Comparison of ENCODE assay signal across 33 cellular contexts in genomic region chr1:241614144-241614543, GRCh38. TPM values are rescaled to one million over a fixed set of nuclear protein-coding genes. Genes with fewer than 3 reads are reported as not detected.
DNase-seq lines count a peak whose midpoint lies in the region; ATAC-seq and TF ChIP-seq lines count a peak whose summit lies in the region.
"Had no signal": no experiment of that assay in that cellular context is flagged by ENCODE, and none has a peak within 500 bp of the region (broad histone marks: within the 10 kb centered on the region; RNA-seq: fewer than 3 reads in every experiment).

No MANE protein-coding gene starts in this region.

- H3K27ac Mint-ChIP-seq in activated naive CD8-positive, alpha-beta T cell treated with anti-CD3 and anti-CD28 coated beads, Interleukin-2, amount 10 ng/mL, durations not matched to agents 7 days and 5 days = no peak overlapping the region
- H3K27ac Mint-ChIP-seq in activated naive CD8-positive, alpha-beta T cell treated with anti-CD3 and anti-CD28 coated beads for 36 hours = no peak overlapping the region
- no peak overlapping the region for H3K27ac Mint-ChIP-seq in stimulated activated memory B cell treated with anti-CD40 and anti-IgM and Interleukin-4, amounts not matched to agents 10 μg/mL and 1 μg/mL and 100 μg/mL, for 72 hours
- H3K27ac Mint-ChIP-seq: activated naive CD4-positive, alpha-beta T cell treated with anti-CD3 and anti-CD28 coated beads, Interleukin-2, amount 10 ng/mL, durations not matched to agents 7 days and 5 days; memory B cell had no signal

- H3K4me1 ChIP-seq in Panc1 (ENCODE audit: control insufficient read depth, insufficient read depth, low read length) = peaks cover 40% of the 10 kb centered on the region
- H3K4me1 ChIP-seq: vagina had no signal

- H3K9me3 ChIP-seq in Panc1 (ENCODE audit: control insufficient read depth, insufficient read depth, low read depth, low read length) = no peaks in the 10 kb centered on the region
- H3K9me3 ChIP-seq: heart left ventricle, neutrophil, psoas muscle, thoracic aorta, vagina had no signal

- H3K36me3 ChIP-seq in Panc1 (ENCODE audit: control insufficient read depth, insufficient read depth, low read length) = no peaks in the 10 kb centered on the region
- H3K36me3 ChIP-seq: heart left ventricle, neutrophil, thoracic aorta, vagina, WERI-Rb-1 had no signal

- H3K27me3 ChIP-seq in Panc1 (ENCODE audit: control insufficient read depth, insufficient read depth, low read length) = no peaks in the 10 kb centered on the region
- H3K27me3 ChIP-seq: heart left ventricle, neutrophil, vagina had no signal

- no TSS peak for BruUV-seq in Panc1 (replicated peaks; lab: Mats Ljungman, UMichigan)

- H3K36me3 Mint-ChIP-seq in activated naive CD8-positive, alpha-beta T cell treated with anti-CD3 and anti-CD28 coated beads, Interleukin-2, amount 10 ng/mL, durations not matched to agents 7 days and 5 days = peaks cover 1% of the 10 kb centered on the region
- H3K36me3 Mint-ChIP-seq in activated naive CD8-positive, alpha-beta T cell treated with anti-CD3 and anti-CD28 coated beads for 36 hours = peaks cover 6% of the 10 kb centered on the region
- peaks cover 21% of the 10 kb centered on the region for H3K36me3 Mint-ChIP-seq in stimulated activated memory B cell treated with anti-CD40 and anti-IgM and Interleukin-4, amounts not matched to agents 10 μg/mL and 1 μg/mL and 100 μg/mL, for 72 hours
- H3K36me3 Mint-ChIP-seq: activated naive CD4-positive, alpha-beta T cell treated with anti-CD3 and anti-CD28 coated beads, Interleukin-2, amount 10 ng/mL, durations not matched to agents 7 days and 5 days had no signal

- no peak overlapping the region for H3K4me3 ChIP-seq in Panc1 (ENCODE audit: low read depth in 2 of 2, low read length in 2 of 2)
- H3K4me3 ChIP-seq: heart left ventricle, psoas muscle, thoracic aorta, vagina had no signal

- H3K27me3 Mint-ChIP-seq in activated naive CD8-positive, alpha-beta T cell treated with anti-CD3 and anti-CD28 coated beads, Interleukin-2, amount 10 ng/mL, durations not matched to agents 7 days and 5 days = no peaks in the 10 kb centered on the region
- H3K27me3 Mint-ChIP-seq in activated naive CD8-positive, alpha-beta T cell treated with anti-CD3 and anti-CD28 coated beads for 36 hours = no peaks in the 10 kb centered on the region
- no peaks in the 10 kb centered on the region for H3K27me3 Mint-ChIP-seq in stimulated activated memory B cell treated with anti-CD40 and anti-IgM and Interleukin-4, amounts not matched to agents 10 μg/mL and 1 μg/mL and 100 μg/mL, for 72 hours
- H3K27me3 Mint-ChIP-seq: activated naive CD4-positive, alpha-beta T cell treated with anti-CD3 and anti-CD28 coated beads, Interleukin-2, amount 10 ng/mL, durations not matched to agents 7 days and 5 days; memory B cell had no signal

- TF ChIP-seq CTCF in Panc1 (IDR thresholded peaks at IDR 0.05) = no peak

- H3K4me3 Mint-ChIP-seq in activated naive CD8-positive, alpha-beta T cell treated with anti-CD3 and anti-CD28 coated beads, Interleukin-2, amount 10 ng/mL, durations not matched to agents 7 days and 5 days = no peak overlapping the region
- H3K4me3 Mint-ChIP-seq in activated naive CD8-positive, alpha-beta T cell treated with anti-CD3 and anti-CD28 coated beads for 36 hours = no peak overlapping the region
- no peak overlapping the region for H3K4me3 Mint-ChIP-seq in stimulated activated memory B cell treated with anti-CD40 and anti-IgM and Interleukin-4, amounts not matched to agents 10 μg/mL and 1 μg/mL and 100 μg/mL, for 72 hours
- H3K4me3 Mint-ChIP-seq: activated naive CD4-positive, alpha-beta T cell treated with anti-CD3 and anti-CD28 coated beads, Interleukin-2, amount 10 ng/mL, durations not matched to agents 7 days and 5 days; memory B cell had no signal

- POLR2A ChIA-PET in activated naive CD8-positive, alpha-beta T cell treated with anti-CD3 and anti-CD28 coated beads, Interleukin-2, amount 10 ng/mL, durations not matched to agents 7 days and 5 days (lab: Charles Lee) = no interaction called here
- POLR2A ChIA-PET in Panc1 (lab: Charles Lee) = no interaction called here

- peak; percentile 42 for ATAC-seq in activated naive CD8-positive, alpha-beta T cell treated with anti-CD3 and anti-CD28 coated beads, Interleukin-2, amount 10 ng/mL, durations not matched to agents 7 days and 5 days (ENCODE audit: low read depth)
- ATAC-seq in Panc1 = no peak
- peak; percentile 63 for ATAC-seq in stimulated activated memory B cell treated with anti-CD40 and anti-IgM and Interleukin-4, amounts not matched to agents 10 μg/mL and 1 μg/mL and 100 μg/mL, for 72 hours
- ATAC-seq: heart left ventricle, left cardiac atrium, psoas muscle had no signal

- H3K4me1 Mint-ChIP-seq in activated naive CD8-positive, alpha-beta T cell treated with anti-CD3 and anti-CD28 coated beads, Interleukin-2, amount 10 ng/mL, durations not matched to agents 7 days and 5 days = peaks cover 4% of the 10 kb centered on the region
- peaks cover 16% of the 10 kb centered on the region for H3K4me1 Mint-ChIP-seq in activated naive CD8-positive, alpha-beta T cell treated with anti-CD3 and anti-CD28 coated beads for 36 hours
- H3K4me1 Mint-ChIP-seq in stimulated activated memory B cell treated with anti-CD40 and anti-IgM and Interleukin-4, amounts not matched to agents 10 μg/mL and 1 μg/mL and 100 μg/mL, for 72 hours = peaks cover 33% of the 10 kb centered on the region
- H3K4me1 Mint-ChIP-seq: activated naive CD4-positive, alpha-beta T cell treated with anti-CD3 and anti-CD28 coated beads, Interleukin-2, amount 10 ng/mL, durations not matched to agents 7 days and 5 days had no signal

- peak overlapping the region; percentile 68; the same call in 1 of the 2 replicates for H3K27ac ChIP-seq in Panc1 (ENCODE audit: low read length)
- H3K27ac ChIP-seq: heart left ventricle, neutrophil, psoas muscle, thoracic aorta, vagina, WERI-Rb-1 had no signal

- in situ Hi-C loops in Panc1 (cut with HindIII; ENCODE audit: low pct_unique_long_range_greater_than_20kb, low sequenced_read_pairs) = loop anchor here (10.0 kb wide), 1 partner anchor 89 kb away; no protein-coding TSS in a partner anchor

- CTCF ChIA-PET in Panc1 (lab: Charles Lee) = no interaction called here

- intact Hi-C loops in Panc1 (cut with micrococcal nuclease; ENCODE audit: unreplicated experiment) = no loop called here

- DNase-seq in activated naive CD8-positive, alpha-beta T cell treated with anti-CD3 and anti-CD28 coated beads, Interleukin-2, amount 10 ng/mL, durations not matched to agents 7 days and 5 days = no peak
- no peak for DNase-seq in activated naive CD8-positive, alpha-beta T cell treated with anti-CD3 and anti-CD28 coated beads for 36 hours
- DNase-seq in Panc1 (ENCODE audit: low read depth, low spot score) (no peak), astrocyte of the hippocampus (ENCODE audit: low read depth, low spot score) (peak; percentile 44), kidney tubule cell (ENCODE audit: low spot score) (no peak), OCI-M1 (lab: John Stamatoyannopoulos, UW) (no peak), A172 (ENCODE audit: low spot score) (no peak)
- DNase-seq: activated CD4-positive, alpha-beta T cell treated with anti-CD3 and anti-CD28 coated beads, Interleukin-2, amount 50 U/mL, for 1 hour; activated naive CD4-positive, alpha-beta T cell treated with anti-CD3 and anti-CD28 coated beads, Interleukin-2, amount 10 ng/mL, durations not matched to agents 7 days and 5 days; activated T-cell treated with anti-CD3 and anti-CD28 coated beads for 4 hours; aorta; C1 segment of cervical spinal cord; cerebellar nuclear complex; heart left ventricle; Karpas-422; left cardiac atrium; NCI-H1092; NCI-H187 treated with DMSO at 0.1 percent for 48 hours; NCI-H2227 treated with DMSO at 0.1 percent for 48 hours; NCI-H748 treated with DMSO at 0.1 percent for 48 hours; psoas muscle; Right ventricle myocardium superior; stimulated activated CD4-positive, alpha-beta T cell treated with anti-CD3 and anti-CD28 coated beads, Interleukin-2, amount 100 ng/mL, for 24 hours; stimulated activated naive CD4-positive, alpha-beta T cell; WERI-Rb-1 had no signal

- no peaks in the 10 kb centered on the region for H3K9me3 Mint-ChIP-seq in activated naive CD8-positive, alpha-beta T cell treated with anti-CD3 and anti-CD28 coated beads, Interleukin-2, amount 10 ng/mL, durations not matched to agents 7 days and 5 days
- no peaks in the 10 kb centered on the region for H3K9me3 Mint-ChIP-seq in activated naive CD8-positive, alpha-beta T cell treated with anti-CD3 and anti-CD28 coated beads for 36 hours
- no peaks in the 10 kb centered on the region for H3K9me3 Mint-ChIP-seq in stimulated activated memory B cell treated with anti-CD40 and anti-IgM and Interleukin-4, amounts not matched to agents 10 μg/mL and 1 μg/mL and 100 μg/mL, for 72 hours
- H3K9me3 Mint-ChIP-seq: activated naive CD4-positive, alpha-beta T cell treated with anti-CD3 and anti-CD28 coated beads, Interleukin-2, amount 10 ng/mL, durations not matched to agents 7 days and 5 days; memory B cell had no signal

RNA-seq across cellular contexts. Expression of gene CHML, which starts 26.0 kb away (rescaled TPM):
- 10 to 100 TPM; 11.6 to 13.7 TPM for total RNA-seq in activated naive CD8-positive, alpha-beta T cell treated with anti-CD3 and anti-CD28 coated beads, Interleukin-2, amount 10 ng/mL, durations not matched to agents 7 days and 5 days
- 10 to 100 TPM; 24.3 to 27.6 TPM for total RNA-seq in activated naive CD8-positive, alpha-beta T cell treated with anti-CD3 and anti-CD28 coated beads for 36 hours
- 19.3 TPM for total RNA-seq in Panc1 (2021; ENCODE audit: unreplicated experiment)
- 13.6 TPM for polyA plus RNA-seq in Panc1 (2012; ENCODE audit: insufficient read length)
- 45.7 and 55.4 TPM in 2 replicates for total RNA-seq in A172 (2014; rRNA removed; shearing (Covaris generic))

RNA-seq across cellular contexts. Expression of gene OPN3, which starts 26.0 kb away (rescaled TPM):
- 10 to 100 TPM; 12.1 to 12.8 TPM for total RNA-seq in activated naive CD8-positive, alpha-beta T cell treated with anti-CD3 and anti-CD28 coated beads, Interleukin-2, amount 10 ng/mL, durations not matched to agents 7 days and 5 days
- total RNA-seq in activated naive CD8-positive, alpha-beta T cell treated with anti-CD3 and anti-CD28 coated beads for 36 hours = 1 to 10 TPM; 8.6 to 9.3 TPM
- 34.0 TPM for total RNA-seq in Panc1 (2021; ENCODE audit: unreplicated experiment)
- polyA plus RNA-seq in Panc1 (2012; ENCODE audit: insufficient read length) = 53.0 TPM
- 12.1 and 22.8 TPM in 2 replicates for total RNA-seq in A172 (2014; rRNA removed; shearing (Covaris generic))

RNA-seq across cellular contexts. Expression of gene WDR64, which starts 37.9 kb away (rescaled TPM):
- under 1 TPM; 0.58 to 0.99 TPM for total RNA-seq in activated naive CD8-positive, alpha-beta T cell treated with anti-CD3 and anti-CD28 coated beads, Interleukin-2, amount 10 ng/mL, durations not matched to agents 7 days and 5 days
- total RNA-seq in activated naive CD8-positive, alpha-beta T cell treated with anti-CD3 and anti-CD28 coated beads for 36 hours = under 1 TPM in 1 of 2 experiments, not detected in 1; 0.32 TPM
- total RNA-seq in Panc1 (2021; ENCODE audit: unreplicated experiment) = not detected
- polyA plus RNA-seq in Panc1 (2012; ENCODE audit: insufficient read length) = not detected
- total RNA-seq in A172 (2014; rRNA removed; shearing (Covaris generic)) = not detected in 2 replicates
- total RNA-seq: aorta, heart left ventricle, left cardiac atrium, myocyte, psoas muscle, Right ventricle myocardium superior, skeletal muscle tissue, thoracic aorta, vagina had no signal
- polyA plus RNA-seq: AG04450, aorta, heart left ventricle, psoas muscle had no signal
